8 cellular contexts compared by ENCODE assay signal in genomic region chr22:23433127-23434005, GRCh38.
A peak's percentile ranks its signal among the peaks of the same experiment; 100 is the strongest.
DNase-seq lines count a peak whose midpoint lies in the region; ATAC-seq, FAIRE-seq and TF ChIP-seq lines count a peak whose summit lies in the region.
"Not testable (repeated sequence)": the region's sequence is repeated elsewhere in the genome, so short reads cannot be mapped to it uniquely, and the experiment has no call there.

No MANE protein-coding gene starts in this region.

- H3K9me3 ChIP-seq in MM.1S (replicated peaks; ENCODE audit: insufficient read depth, low read length); OCI-LY3 (ENCODE audit: insufficient read depth, low read length); keratinocyte (ENCODE audit: control insufficient read depth, low read depth, low read length); skeletal muscle satellite cell (replicated peaks; ENCODE audit: low read length): not testable (repeated sequence)

- ATAC-seq in activated CD8-positive, alpha-beta T cell treated with anti-CD3 and anti-CD28 coated beads, Interleukin-2, amount 10 ng/mL, durations not matched to agents 7 days and 5 days, result peak; percentile 98

- POLR2A ChIA-PET in activated CD8-positive, alpha-beta T cell treated with anti-CD3 and anti-CD28 coated beads, Interleukin-2, amount 10 ng/mL, durations not matched to agents 7 days and 5 days (lab: Charles Lee), result not testable (repeated sequence)

- dilution Hi-C loops in keratinocyte (cut with MboI; ENCODE audit: extremely low pct_ligation_motif_present, low sequenced_read_pairs), result not testable (repeated sequence)

- H3K9ac ChIP-seq in MM.1S (ENCODE audit: low read length); OCI-LY3 (ENCODE audit: low read length); keratinocyte (ENCODE audit: control insufficient read depth, extremely low read depth, insufficient read depth, low read length); skeletal muscle satellite cell (ENCODE audit: low read depth, low read length): not testable (repeated sequence)

- peak overlapping the region; percentile 57 for H3K4me3 Mint-ChIP-seq in activated CD8-positive, alpha-beta T cell treated with anti-CD3 and anti-CD28 coated beads, Interleukin-2, amount 10 ng/mL, durations not matched to agents 7 days and 5 days

- FAIRE-seq in keratinocyte (lab: Jason Lieb, UNC), result peak; percentile 94
- peak; percentile 99 for FAIRE-seq in urothelium cell line (lab: Jason Lieb, UNC)

- H3F3A ChIP-seq in MM.1S (ENCODE audit: insufficient read depth, low read length), result not testable (repeated sequence)

- H3K27ac ChIP-seq in MM.1S (ENCODE audit: low read length); OCI-LY3 (ENCODE audit: low read length); keratinocyte (ENCODE audit: control insufficient read depth, insufficient read depth, low read length): not testable (repeated sequence)

- peaks cover 12% of the 10 kb centered on the region for H3K9me3 Mint-ChIP-seq in activated CD8-positive, alpha-beta T cell treated with anti-CD3 and anti-CD28 coated beads, Interleukin-2, amount 10 ng/mL, durations not matched to agents 7 days and 5 days (ENCODE audit: insufficient read depth)

- not testable (repeated sequence) for H3K27me3 Mint-ChIP-seq in activated CD8-positive, alpha-beta T cell treated with anti-CD3 and anti-CD28 coated beads, Interleukin-2, amount 10 ng/mL, durations not matched to agents 7 days and 5 days (ENCODE audit: low read depth)

- not testable (repeated sequence) for H3K79me2 ChIP-seq in MM.1S (ENCODE audit: low read length); OCI-LY3 (ENCODE audit: low read length); keratinocyte (ENCODE audit: control insufficient read depth, insufficient read depth, low read length)

- H3K36me3 Mint-ChIP-seq in activated CD8-positive, alpha-beta T cell treated with anti-CD3 and anti-CD28 coated beads, Interleukin-2, amount 10 ng/mL, durations not matched to agents 7 days and 5 days (ENCODE audit: low read depth), result not testable (repeated sequence)

- H3K4me1 Mint-ChIP-seq in activated CD8-positive, alpha-beta T cell treated with anti-CD3 and anti-CD28 coated beads, Interleukin-2, amount 10 ng/mL, durations not matched to agents 7 days and 5 days (ENCODE audit: low read depth), result not testable (repeated sequence)

- 0 out of 2 replicates have a peak overlapping the region, but pooled peaks have one; percentile 69 for H2AFZ ChIP-seq in MM.1S (ENCODE audit: low read length)
- H2AFZ ChIP-seq in OCI-LY3 (ENCODE audit: low read depth, low read length), result 0 out of 2 replicates have a peak overlapping the region, but pooled peaks have one; percentile 64
- not testable (repeated sequence) for H2AFZ ChIP-seq in keratinocyte (ENCODE audit: control insufficient read depth, low read length)

- H4K20me1 ChIP-seq in MM.1S (ENCODE audit: insufficient read depth, low read length); OCI-LY3 (ENCODE audit: insufficient read depth, low read length); keratinocyte (ENCODE audit: control insufficient read depth, extremely low read depth, insufficient read depth, low read length): not testable (repeated sequence)

- H3K4me3 ChIP-seq in MM.1S (ENCODE audit: low read length), result peak overlapping the region; percentile 36; the same call in 1 of the 2 replicates
- H3K4me3 ChIP-seq in OCI-LY3 (ENCODE audit: low read length), result peak overlapping the region; percentile 63
- H3K4me3 ChIP-seq in keratinocyte (ENCODE audit: control insufficient read depth in 2 of 3, extremely low read depth in 1 of 3, insufficient read depth in 2 of 3, low read depth in 1 of 3, low read length in 3 of 3), result peak overlapping the region in 1 of 3 experiments; percentile 19
- H3K4me3 ChIP-seq in skeletal muscle satellite cell (ENCODE audit: low read length), result not testable (repeated sequence)

- peaks cover 38% of the 10 kb centered on the region for H3K27me3 ChIP-seq in MM.1S (replicated peaks; ENCODE audit: insufficient read depth, low read length)
- not testable (repeated sequence) for H3K27me3 ChIP-seq in OCI-LY3 (ENCODE audit: low read depth, low read length); keratinocyte (ENCODE audit: control insufficient read depth, extremely low read depth, insufficient read depth, low read length)
- H3K27me3 ChIP-seq in skeletal muscle satellite cell (ENCODE audit: control insufficient read depth, insufficient read depth, low read length), result peaks cover 17% of the 10 kb centered on the region

- H3K4me1 ChIP-seq in MM.1S (ENCODE audit: low read length); OCI-LY3 (ENCODE audit: low read length); keratinocyte (ENCODE audit: control insufficient read depth, extremely low read depth, insufficient read depth, low read length); skeletal muscle satellite cell (ENCODE audit: control insufficient read depth, insufficient read depth, low read length): not testable (repeated sequence)

- TF ChIP-seq CTCF in MM.1S (IDR thresholded peaks at IDR 0.05; ENCODE audit: low read length), result peak; percentile 46
- TF ChIP-seq CTCF in OCI-LY3 (IDR thresholded peaks at IDR 0.05; ENCODE audit: low read depth, low read length), result peak; percentile 22; the same call in 1 of the 2 replicates
- TF ChIP-seq CTCF in keratinocyte (optimal IDR thresholded peaks at IDR 0.05 in 1 of 3, IDR thresholded peaks at IDR 0.05 in 1 of 3, conservative IDR thresholded peaks at IDR 0.05 in 1 of 3; ENCODE audit: extremely low read depth in 1 of 3, insufficient read depth in 2 of 3, low read length in 3 of 3), result peak; percentile 26 to 60 (median 44)

- H3K9me1 ChIP-seq in keratinocyte (ENCODE audit: control insufficient read depth, extremely low read depth, insufficient read depth, low read length), result not testable (repeated sequence)

- not testable (repeated sequence) for H3K9me2 ChIP-seq in MM.1S (replicated peaks; ENCODE audit: insufficient read depth, low read length)

- peak overlapping the region; percentile 6 for H3K27ac Mint-ChIP-seq in activated CD8-positive, alpha-beta T cell treated with anti-CD3 and anti-CD28 coated beads, Interleukin-2, amount 10 ng/mL, durations not matched to agents 7 days and 5 days

- H3K36me3 ChIP-seq in MM.1S (replicated peaks; ENCODE audit: insufficient read depth, low read length); OCI-LY3 (replicated peaks; ENCODE audit: low read depth, low read length); keratinocyte (ENCODE audit: control insufficient read depth in 2 of 2, extremely low read depth in 1 of 2, insufficient read depth in 2 of 2, low read length in 2 of 2); skeletal muscle satellite cell (ENCODE audit: insufficient read depth, low read length): not testable (repeated sequence)

- peak; percentile 75 for DNase-seq in GDM1 (lab: John Stamatoyannopoulos, UW)
- peak; percentile 31 for DNase-seq in MM.1S
- peak; percentile 53 for DNase-seq in activated CD8-positive, alpha-beta T cell treated with anti-CD3 and anti-CD28 coated beads, Interleukin-2, amount 10 ng/mL, durations not matched to agents 7 days and 5 days
- DNase-seq in cerebellar cortex (ENCODE audit: low spot score), result peak; percentile 50
- not testable (repeated sequence) for DNase-seq in keratinocyte (ENCODE audit: low read depth, low spot score); urothelium cell line (ENCODE audit: low spot score)

- H3K4me2 ChIP-seq in MM.1S (ENCODE audit: low read depth, low read length) (peak overlapping the region; percentile 50; the same call in 1 of the 2 replicates), OCI-LY3 (ENCODE audit: low read length) (peak overlapping the region; percentile 73), keratinocyte (ENCODE audit: control insufficient read depth, extremely low read depth, insufficient read depth, low read depth, low read length) (peak overlapping the region; percentile 51), skeletal muscle satellite cell (ENCODE audit: low read length) (peak overlapping the region; percentile 41)

- CTCF ChIA-PET in activated CD8-positive, alpha-beta T cell treated with anti-CD3 and anti-CD28 coated beads, Interleukin-2, amount 10 ng/mL, durations not matched to agents 7 days and 5 days (lab: Charles Lee), result not testable (repeated sequence)
